Comparison of ENCODE assay signal across 8 cellular contexts in the genomic region with DNA sequence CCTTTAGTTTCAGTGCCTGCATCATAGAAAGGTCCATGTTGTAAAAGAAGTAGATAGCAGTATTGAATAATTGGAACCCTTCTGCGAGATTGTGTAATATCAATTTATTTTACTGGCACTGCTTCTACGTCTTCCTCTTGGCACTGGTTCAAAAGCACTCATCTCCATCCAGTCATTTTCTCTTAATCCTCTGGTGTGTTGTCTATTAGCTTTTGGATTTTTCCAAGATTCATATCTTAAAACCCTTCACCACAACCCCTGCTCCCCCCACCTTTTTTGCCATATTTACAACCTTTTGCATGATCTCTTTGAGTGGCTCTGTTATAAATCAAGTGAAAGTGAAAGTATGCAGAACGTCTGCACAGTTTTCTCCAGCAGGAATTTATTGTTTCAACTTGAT.
A peak's percentile ranks its signal among the peaks of the same experiment; 100 is the strongest.
DNase-seq lines count a peak whose midpoint lies in the region; ATAC-seq, FAIRE-seq and TF ChIP-seq lines count a peak whose summit lies in the region.

No MANE protein-coding gene starts in this region.

- H3K27ac Mint-ChIP-seq in astrocyte (ENCODE audit: unreplicated experiment) (no peak overlapping the region), memory B cell (peak overlapping the region; percentile 10)

- H3K4me2 ChIP-seq in astrocyte (ENCODE audit: low read length), result peak overlapping the region; percentile 78

- DNase-seq in M059J (ENCODE audit: low read depth) (peak; percentile 3), astrocyte (ENCODE audit: low read depth) (no peak), memory B cell (ENCODE audit: low spot score in 2 of 2) (no peak), RKO (ENCODE audit: low spot score) (no peak)

- no peaks in the 10 kb centered on the region for H4K20me1 ChIP-seq in astrocyte (ENCODE audit: insufficient read depth, low read length)

- H2AFZ ChIP-seq in astrocyte (ENCODE audit: low read depth, low read length), result peak overlapping the region; percentile 13

- TF ChIP-seq CTCF in GM12875 (IDR thresholded peaks at IDR 0.05; ENCODE audit: borderline replicate concordance, insufficient read depth, low read depth, low read length) (no peak), astrocyte (IDR thresholded peaks at IDR 0.05; ENCODE audit: insufficient read depth, low read depth, low read length) (no peak)

- no peaks in the 10 kb centered on the region for H3K9me3 ChIP-seq in astrocyte (ENCODE audit: insufficient read depth, low read depth, low read length)

- H3K9ac ChIP-seq in astrocyte (ENCODE audit: low read length), result no peak overlapping the region

- H3K9me3 Mint-ChIP-seq in astrocyte (ENCODE audit: unreplicated experiment), result peaks cover 7% of the 10 kb centered on the region
- peaks cover 1% of the 10 kb centered on the region for H3K9me3 Mint-ChIP-seq in memory B cell

- H3K27me3 Mint-ChIP-seq in astrocyte (ENCODE audit: low read depth, unreplicated experiment) (no peaks in the 10 kb centered on the region), memory B cell (no peaks in the 10 kb centered on the region)

- peak overlapping the region; percentile 6 for H3K4me3 ChIP-seq in GM12875 (ENCODE audit: low read depth, low read length)
- H3K4me3 ChIP-seq in astrocyte (ENCODE audit: insufficient read depth, low read depth, low read length), result peak overlapping the region; percentile 32

- no peaks in the 10 kb centered on the region for H3K4me1 ChIP-seq in astrocyte (ENCODE audit: insufficient read depth, low read length)

- no peak for FAIRE-seq in astrocyte (lab: Jason Lieb, UNC)

- H3K27me3 ChIP-seq in astrocyte (ENCODE audit: insufficient read depth, low read length), result no peaks in the 10 kb centered on the region

- ATAC-seq in memory B cell (ENCODE audit: low read depth) (no peak), GM19324 (IDR thresholded peaks at IDR 0.05; ENCODE audit: low FRiP score, unreplicated experiment) (no peak), HG03196 (IDR thresholded peaks at IDR 0.05; ENCODE audit: unreplicated experiment) (no peak), GM21367 (IDR thresholded peaks at IDR 0.05; ENCODE audit: unreplicated experiment) (no peak)

- H3K4me1 Mint-ChIP-seq in astrocyte (ENCODE audit: low read depth, unreplicated experiment), result peaks cover 2% of the 10 kb centered on the region
- H3K4me1 Mint-ChIP-seq in memory B cell, result peaks cover 11% of the 10 kb centered on the region

- H3K36me3 Mint-ChIP-seq in astrocyte (ENCODE audit: low read depth, unreplicated experiment) (no peaks in the 10 kb centered on the region), memory B cell (no peaks in the 10 kb centered on the region)

- H3K4me3 Mint-ChIP-seq in astrocyte (ENCODE audit: unreplicated experiment), result no peak overlapping the region
- H3K4me3 Mint-ChIP-seq in memory B cell, result peak overlapping the region; percentile 85

- H3K36me3 ChIP-seq in astrocyte (ENCODE audit: insufficient read depth, low read length), result no peaks in the 10 kb centered on the region

- no peaks in the 10 kb centered on the region for H3K79me2 ChIP-seq in astrocyte (ENCODE audit: insufficient read depth, low read length)

- H3K27ac ChIP-seq in astrocyte (ENCODE audit: low read depth, low read length), result no peak overlapping the region
